Comparison of ENCODE assay signal across 8 cellular contexts in genomic region chr7:5695709-5696345, GRCh38.
A peak's percentile ranks its signal among the peaks of the same experiment; 100 is the strongest.
DNase-seq lines count a peak whose midpoint lies in the region; ATAC-seq lines count a peak whose summit lies in the region.

No MANE protein-coding gene starts in this region.

- H3K9me3 Mint-ChIP-seq in activated T-helper 17 cell treated with anti-CD3 and anti-CD28 coated beads, Interleukin-2, amount 50 U/mL, for 72 hours, result no peaks in the 10 kb centered on the region
- no peaks in the 10 kb centered on the region for H3K9me3 Mint-ChIP-seq in stimulated activated effector memory CD8-positive, alpha-beta T cell treated with anti-CD3 and anti-CD28 coated beads, Interleukin-12 subunit alpha, Interleukin-12 subunit beta, amount 100 ng/mL, for 72 hours

- peak overlapping the region; percentile 96 for H3K27ac Mint-ChIP-seq in activated T-helper 17 cell treated with anti-CD3 and anti-CD28 coated beads, Interleukin-2, amount 50 U/mL, for 72 hours
- peak overlapping the region; percentile 92 for H3K27ac Mint-ChIP-seq in stimulated activated effector memory CD8-positive, alpha-beta T cell treated with anti-CD3 and anti-CD28 coated beads, Interleukin-12 subunit alpha, Interleukin-12 subunit beta, amount 100 ng/mL, for 72 hours

- intact Hi-C loops in right cardiac atrium (cut with DNase I), result no loop called here

- WGBS in right cardiac atrium, result 24% methylated on average over 8 of the region's 8 CpGs

- peak overlapping the region; percentile 34 for H3K4me3 ChIP-seq in right cardiac atrium (ENCODE audit: low read length)

- H3K4me1 Mint-ChIP-seq in activated T-helper 17 cell treated with anti-CD3 and anti-CD28 coated beads, Interleukin-2, amount 50 U/mL, for 72 hours, result peaks cover 84% of the 10 kb centered on the region
- H3K4me1 Mint-ChIP-seq in stimulated activated effector memory CD8-positive, alpha-beta T cell treated with anti-CD3 and anti-CD28 coated beads, Interleukin-12 subunit alpha, Interleukin-12 subunit beta, amount 100 ng/mL, for 72 hours, result peaks cover 86% of the 10 kb centered on the region

- no peak for ATAC-seq in activated T-helper 17 cell treated with anti-CD3 and anti-CD28 coated beads, Interleukin-2, amount 50 U/mL, for 72 hours (replicated peaks)
- ATAC-seq in right cardiac atrium (peak; percentile 4 to 14), HG02852 (IDR thresholded peaks at IDR 0.05; ENCODE audit: unreplicated experiment) (no peak)
- no peak for ATAC-seq in stimulated activated effector memory CD8-positive, alpha-beta T cell treated with anti-CD3 and anti-CD28 coated beads, Interleukin-12 subunit alpha, Interleukin-12 subunit beta, amount 100 ng/mL, for 72 hours

- peak overlapping the region; percentile 93 for H3K27ac ChIP-seq in right cardiac atrium (ENCODE audit: low read length)

- H3K9me3 ChIP-seq in right cardiac atrium (ENCODE audit: control insufficient read depth, low read length), result no peaks in the 10 kb centered on the region

- no peaks in the 10 kb centered on the region for H3K27me3 ChIP-seq in right cardiac atrium (ENCODE audit: control insufficient read depth, insufficient read depth)

- H3K36me3 Mint-ChIP-seq in activated T-helper 17 cell treated with anti-CD3 and anti-CD28 coated beads, Interleukin-2, amount 50 U/mL, for 72 hours (ENCODE audit: low read depth), result peaks cover 84% of the 10 kb centered on the region
- peaks cover 52% of the 10 kb centered on the region for H3K36me3 Mint-ChIP-seq in stimulated activated effector memory CD8-positive, alpha-beta T cell treated with anti-CD3 and anti-CD28 coated beads, Interleukin-12 subunit alpha, Interleukin-12 subunit beta, amount 100 ng/mL, for 72 hours

- H3K4me1 ChIP-seq in right cardiac atrium (ENCODE audit: control insufficient read depth, insufficient read depth, low read length), result peaks cover 31% of the 10 kb centered on the region

- no peaks in the 10 kb centered on the region for H3K27me3 Mint-ChIP-seq in activated T-helper 17 cell treated with anti-CD3 and anti-CD28 coated beads, Interleukin-2, amount 50 U/mL, for 72 hours

- peak overlapping the region; percentile 85 for H3K4me3 Mint-ChIP-seq in activated T-helper 17 cell treated with anti-CD3 and anti-CD28 coated beads, Interleukin-2, amount 50 U/mL, for 72 hours
- peak overlapping the region; percentile 77 for H3K4me3 Mint-ChIP-seq in stimulated activated effector memory CD8-positive, alpha-beta T cell treated with anti-CD3 and anti-CD28 coated beads, Interleukin-12 subunit alpha, Interleukin-12 subunit beta, amount 100 ng/mL, for 72 hours

- DNase-seq in H4 (ENCODE audit: low spot score) (peak; percentile 77), right cardiac atrium (peak; percentile 52 to 76 (median 75)), SKM-1 treated with dmso at 0.1 percent for 144 hours (lab: John Stamatoyannopoulos, UW; ENCODE audit: unreplicated experiment) (no peak), cerebellar nuclear complex (lab: John Stamatoyannopoulos, UW) (no peak), GM19240 (ENCODE audit: insufficient read length, low spot score) (no peak)
- DNase-seq in stimulated activated effector memory CD8-positive, alpha-beta T cell treated with anti-CD3 and anti-CD28 coated beads, Interleukin-12 subunit alpha, Interleukin-12 subunit beta, amount 100 ng/mL, for 72 hours (ENCODE audit: low spot score in 2 of 2), result no peak

Comparison
In these comparisons a context has a peak if more than half of its experiments do, and no peak if none do; other contexts are left out.
1. DNase-seq: peak in H4 (single experiment) and right cardiac atrium (3 of 3); none in stimulated activated effector memory CD8-positive, alpha-beta T cell treated with anti-CD3 and anti-CD28 coated beads, Interleukin-12 subunit alpha, Interleukin-12 subunit beta, amount 100 ng/mL, for 72 hours (0 of 2), SKM-1 treated with dmso at 0.1 percent for 144 hours (single experiment), cerebellar nuclear complex (0 of 2) and GM19240 (single experiment).
2. ATAC-seq: peak in right cardiac atrium (2 of 2); none in activated T-helper 17 cell treated with anti-CD3 and anti-CD28 coated beads, Interleukin-2, amount 50 U/mL, for 72 hours (single experiment), stimulated activated effector memory CD8-positive, alpha-beta T cell treated with anti-CD3 and anti-CD28 coated beads, Interleukin-12 subunit alpha, Interleukin-12 subunit beta, amount 100 ng/mL, for 72 hours (single experiment) and HG02852 (single experiment).